Comparison of ENCODE assay signal across 7 cellular contexts in genomic region chr4:2535386-2536192, GRCh38. TPM values are rescaled to one million over a fixed set of nuclear protein-coding genes. Genes with fewer than 3 reads are reported as not detected.
DNase-seq lines count a peak whose midpoint lies in the region; ATAC-seq and TF ChIP-seq lines count a peak whose summit lies in the region.

No MANE protein-coding gene starts in this region.

- TF ChIP-seq CTCF in SK-N-SH (IDR thresholded peaks at IDR 0.05) (no peak), type B pancreatic cell (conservative IDR thresholded peaks at IDR 0.05) (peak; percentile 43)

- H3K9ac ChIP-seq in SK-N-SH = peak overlapping the region; percentile 81

- intact Hi-C loops in cardiac septum (cut with DNase I) = loop anchor here (1.0 to 10.0 kb wide), 6 partner anchors 53 to 429 kb away; partner anchors contain the start of genes CFAP99, GRK4, MXD4 and NOP14

- peak overlapping the region; percentile 67 for H2AFZ ChIP-seq in SK-N-SH (ENCODE audit: low read depth)

- WGBS in SK-N-SH (ENCODE audit: low lambda C conversion rate) = 7% methylated on average over 23 of the region's 76 CpGs

- H3K4me1 Mint-ChIP-seq in activated naive CD8-positive, alpha-beta T cell (ENCODE audit: low read depth) = peaks cover 19% of the 10 kb centered on the region
- peaks cover 9% of the 10 kb centered on the region for H3K4me1 Mint-ChIP-seq in type B pancreatic cell (ENCODE audit: unreplicated experiment)

- peak overlapping the region; percentile 92 for H3K27ac Mint-ChIP-seq in activated naive CD8-positive, alpha-beta T cell
- peak overlapping the region; percentile 93 for H3K27ac Mint-ChIP-seq in type B pancreatic cell

- H3K36me3 Mint-ChIP-seq in activated naive CD8-positive, alpha-beta T cell = no peaks in the 10 kb centered on the region
- peaks cover 4% of the 10 kb centered on the region for H3K36me3 Mint-ChIP-seq in type B pancreatic cell

- TF ChIP-seq RAD21 in SK-N-SH (IDR thresholded peaks at IDR 0.05; ENCODE audit: low read length) = peak; percentile 29

- H3K4me2 ChIP-seq in SK-N-SH = peak overlapping the region; percentile 85

- POLR2A ChIA-PET in SK-N-SH (lab: Yijun Ruan, JAX) = interaction anchor here (0.6 to 2.0 kb wide), 9 partner anchors 30 to 428 kb away, joined by 3 to 6 read pairs (median 3); partner anchors contain the start of genes RNF4 and TNIP2

- CTCF ChIA-PET in SK-N-SH (lab: Yijun Ruan, JAX) = interaction anchor here (1.0 to 1.1 kb wide), 5 partner anchors 21 to 419 kb away, joined by 3 to 4 read pairs (median 3); no protein-coding TSS in a partner anchor

- peaks cover 30% of the 10 kb centered on the region for H4K20me1 ChIP-seq in SK-N-SH (ENCODE audit: insufficient read depth)

- peak overlapping the region; percentile 67 to 72 for H3K4me3 ChIP-seq in SK-N-SH (ENCODE audit: low read depth in 2 of 2, low read length in 1 of 2)

- no peaks in the 10 kb centered on the region for H3K9me2 ChIP-seq in SK-N-SH

- no peaks in the 10 kb centered on the region for H3K27me3 Mint-ChIP-seq in activated naive CD8-positive, alpha-beta T cell
- no peaks in the 10 kb centered on the region for H3K27me3 Mint-ChIP-seq in type B pancreatic cell

- peaks cover 0 to 7% of the 10 kb centered on the region in 2 experiments for H3K36me3 ChIP-seq in SK-N-SH (replicated peaks in 1 of 2; ENCODE audit: control insufficient read depth in 1 of 2, insufficient read depth in 2 of 2, low read length in 1 of 2)

- DNase-seq in SK-N-SH = peak; percentile 79
- peak; percentile 83 for DNase-seq in cardiac septum (ENCODE audit: low spot score)
- DNase-seq in pons (ENCODE audit: low spot score) = peak; percentile 62
- DNase-seq in type B pancreatic cell (ENCODE audit: extremely low spot score, unreplicated experiment) = peak; percentile 78

- H3K27me3 ChIP-seq in SK-N-SH (ENCODE audit: insufficient read depth) = no peaks in the 10 kb centered on the region

- peak overlapping the region; percentile 90 for H3K4me3 Mint-ChIP-seq in activated naive CD8-positive, alpha-beta T cell
- peak overlapping the region; percentile 96 for H3K4me3 Mint-ChIP-seq in type B pancreatic cell

- peaks cover 40% of the 10 kb centered on the region for H3K79me2 ChIP-seq in SK-N-SH (ENCODE audit: insufficient read depth)

- no peaks in the 10 kb centered on the region for H3K9me3 Mint-ChIP-seq in activated naive CD8-positive, alpha-beta T cell (ENCODE audit: low read depth)
- H3K9me3 Mint-ChIP-seq in type B pancreatic cell = no peaks in the 10 kb centered on the region

- H3K4me1 ChIP-seq in SK-N-SH (ENCODE audit: control insufficient read depth in 1 of 2, insufficient read depth in 2 of 2, low read depth in 1 of 2, low read length in 1 of 2) = peaks cover 3 to 5% of the 10 kb centered on the region in 2 experiments; a peak in 2 of 4 replicates

- peak overlapping the region; percentile 87 to 90 for H3K27ac ChIP-seq in SK-N-SH (ENCODE audit: low read depth in 2 of 2, low read length in 1 of 2)

- peak; percentile 21 for ATAC-seq in GM18517 (IDR thresholded peaks at IDR 0.05; ENCODE audit: unreplicated experiment)
- peak; percentile 3 for ATAC-seq in HG03097 (IDR thresholded peaks at IDR 0.05; ENCODE audit: low FRiP score, unreplicated experiment)

- no peaks in the 10 kb centered on the region for H3K9me3 ChIP-seq in SK-N-SH

- peaks cover 3% of the 10 kb centered on the region for H3F3A ChIP-seq in SK-N-SH (replicated peaks; ENCODE audit: insufficient read depth)

- TF ChIP-seq EP300 in SK-N-SH (IDR thresholded peaks at IDR 0.05; ENCODE audit: borderline replicate concordance in 1 of 2, low read depth in 1 of 2, low read length in 1 of 2) = peak in 1 of 2 experiments; percentile 7; a peak in 1 of 4 replicates

TF ChIP-seq in SK-N-SH, 30 proteins besides CTCF, POLR2A, EP300 and RAD21:
- no peak for TF ChIP-seq GATA2 (CRISPR knock-in tag; IDR thresholded peaks at IDR 0.05)
- TF ChIP-seq YY1 (IDR thresholded peaks at IDR 0.05; ENCODE audit: low read depth) = peak; percentile 17; the same call in 1 of the 2 replicates
- TF ChIP-seq SIN3A (IDR thresholded peaks at IDR 0.05; ENCODE audit: borderline replicate concordance, low read depth, low read length) = peak; percentile 33; the same call in 1 of the 2 replicates
- TF ChIP-seq POLR2AphosphoS5 (IDR thresholded peaks at IDR 0.05; ENCODE audit: low read depth, low read length) = peak; percentile 55
- TF ChIP-seq MXI1 (IDR thresholded peaks at IDR 0.05; ENCODE audit: low read depth, low read length) = peak; percentile 41
- no peak for TF ChIP-seq FOSL2 (IDR thresholded peaks at IDR 0.05; ENCODE audit: borderline replicate concordance, low read depth)

RNA-seq across cellular contexts. Expression of gene FAM193A, which starts 0.9 kb away (rescaled TPM):
- 7.0 and 9.2 TPM in 2 replicates for polyA plus RNA-seq in SK-N-SH (2012; rRNA removed)
- polyA plus RNA-seq in SK-N-SH (2012; cell fraction: cytosol; rRNA removed) = 6.3 and 7.8 TPM in 2 replicates
- 28.8 and 33.4 TPM in 2 replicates for polyA plus RNA-seq in SK-N-SH (2012; cell fraction: nucleus; rRNA removed)
- total RNA-seq in cardiac septum (19.5 TPM), type B pancreatic cell (ENCODE audit: low replicate concordance) (26.8 and 37.1 TPM in 2 replicates)

Comparison
In these comparisons a context has a peak if more than half of its experiments do, and no peak if none do; other contexts are left out.
1. Peak in every context shown above with its lines: DNase-seq, ATAC-seq, H3K4me3 ChIP-seq and H3K27ac ChIP-seq.